8 cellular contexts compared by ENCODE assay signal in genomic region chr18:62957885-62958472, GRCh38.
A peak's percentile ranks its signal among the peaks of the same experiment; 100 is the strongest.
DNase-seq lines count a peak whose midpoint lies in the region; ATAC-seq and TF ChIP-seq lines count a peak whose summit lies in the region.

No MANE protein-coding gene starts in this region.

- no peak overlapping the region for H3K4me3 Mint-ChIP-seq in Calu3 (ENCODE audit: low read depth, unreplicated experiment)
- H3K4me3 Mint-ChIP-seq in activated naive CD8-positive, alpha-beta T cell treated with anti-CD3 and anti-CD28 coated beads for 36 hours: no peak overlapping the region

- H3K4me1 Mint-ChIP-seq in Calu3 (ENCODE audit: low read depth, unreplicated experiment): peaks cover 11% of the 10 kb centered on the region
- H3K4me1 Mint-ChIP-seq in activated naive CD8-positive, alpha-beta T cell treated with anti-CD3 and anti-CD28 coated beads for 36 hours: peaks cover 7% of the 10 kb centered on the region

- CTCF ChIA-PET in Calu3 (lab: Charles Lee): interaction anchor here (0.5 to 1.6 kb wide), 9 partner anchors 15 to 276 kb away, joined by 3 to 7 read pairs (median 4); partner anchors contain the start of gene PHLPP1

- intact Hi-C loops in Calu3 (cut with micrococcal nuclease; ENCODE audit: unreplicated experiment): loop anchor here (1.0 kb wide), 1 partner anchor 241 kb away; no protein-coding TSS in a partner anchor

- BruUV-seq in Calu3 (replicated peaks; lab: Mats Ljungman, UMichigan): no TSS peak

- ATAC-seq in GM21723 (IDR thresholded peaks at IDR 0.05; ENCODE audit: unreplicated experiment) (peak; percentile 73), HG03520 (IDR thresholded peaks at IDR 0.05; ENCODE audit: unreplicated experiment) (no peak)

- no peaks in the 10 kb centered on the region for H3K9me3 Mint-ChIP-seq in Calu3 (ENCODE audit: low read depth, unreplicated experiment)
- H3K9me3 Mint-ChIP-seq in activated naive CD8-positive, alpha-beta T cell treated with anti-CD3 and anti-CD28 coated beads for 36 hours: no peaks in the 10 kb centered on the region

- H3K27ac Mint-ChIP-seq in Calu3 (ENCODE audit: unreplicated experiment): no peak overlapping the region
- no peak overlapping the region for H3K27ac Mint-ChIP-seq in activated naive CD8-positive, alpha-beta T cell treated with anti-CD3 and anti-CD28 coated beads for 36 hours

- H3K27me3 Mint-ChIP-seq in Calu3 (ENCODE audit: unreplicated experiment): no peaks in the 10 kb centered on the region
- H3K27me3 Mint-ChIP-seq in activated naive CD8-positive, alpha-beta T cell treated with anti-CD3 and anti-CD28 coated beads for 36 hours: no peaks in the 10 kb centered on the region

- TF ChIP-seq CTCF in Calu3 (IDR thresholded peaks at IDR 0.05; ENCODE audit: unreplicated experiment): peak; percentile 70

- H3K36me3 Mint-ChIP-seq in Calu3 (ENCODE audit: insufficient read depth, unreplicated experiment): no peaks in the 10 kb centered on the region
- H3K36me3 Mint-ChIP-seq in activated naive CD8-positive, alpha-beta T cell treated with anti-CD3 and anti-CD28 coated beads for 36 hours: no peaks in the 10 kb centered on the region

- peak; percentile 75 for DNase-seq in Calu3
- peak; percentile 20 for DNase-seq in NCI-H526 treated with DMSO at 0.1 percent for 48 hours (lab: John Stamatoyannopoulos, UW)
- peak; percentile 28 for DNase-seq in activated naive CD8-positive, alpha-beta T cell treated with anti-CD3 and anti-CD28 coated beads for 36 hours
- peak; percentile 38 for DNase-seq in iris pigment epithelial cell (ENCODE audit: low read depth)
- peak; percentile 1 for DNase-seq in stimulated activated CD8-positive, alpha-beta memory T cell treated with anti-CD3 and anti-CD28 coated beads, Interleukin-4, amount 100 ng/mL, for 24 hours (ENCODE audit: low read depth)
- no peak for DNase-seq in DMS153 (lab: John Stamatoyannopoulos, UW)
